In genomic region chr3:30631237-30631961, GRCh38 we compare ENCODE assay signal across 8 cellular contexts. TPM values are rescaled to one million over a fixed set of nuclear protein-coding genes. Genes with fewer than 3 reads are reported as not detected.
DNase-seq lines count a peak whose midpoint lies in the region; ATAC-seq and TF ChIP-seq lines count a peak whose summit lies in the region.

No MANE protein-coding gene starts in this region.

- peak; percentile 57 for ATAC-seq in HG02938 (IDR thresholded peaks at IDR 0.05; ENCODE audit: unreplicated experiment)
- no peak; the same call in 2 of the 3 replicates for ATAC-seq in SK-N-SH treated with all-trans-retinoic acid at 6 μM for 48 hours
- no peak for ATAC-seq in HG03280 (IDR thresholded peaks at IDR 0.05; ENCODE audit: unreplicated experiment)

- H3K27ac ChIP-seq in dorsolateral prefrontal cortex: peak overlapping the region in 33 of 59 donors; percentile 6 to 71 (median 42)

- no peak for TF ChIP-seq CTCF in dorsolateral prefrontal cortex (IDR thresholded peaks at IDR 0.05 in 54 of 56, conservative IDR thresholded peaks at IDR 0.05 in 2 of 56; ENCODE audit: low read depth in 1 of 56, partially characterized antibody in 56 of 56)

- H3K4me3 ChIP-seq in dorsolateral prefrontal cortex: no peak overlapping the region

- DNase-seq in T-helper 2 cell (peak in 3 of 5 experiments; percentile 38 to 90 (median 70)), dorsolateral prefrontal cortex (no peak), glomerular visceral epithelial cell (ENCODE audit: extremely low spot score) (no peak), kidney tubule cell (ENCODE audit: low spot score) (no peak)
- peak; percentile 32 for DNase-seq in stimulated activated CD4-positive, alpha-beta T cell treated with anti-CD3 and anti-CD28 coated beads, Interleukin-4, amount 100 ng/mL, for 1 hour

- no peaks in the 10 kb centered on the region for H3K27me3 ChIP-seq in dorsolateral prefrontal cortex

- intact Hi-C loops in dorsolateral prefrontal cortex (cut with DNase I): no loop called here

TF ChIP-seq in SK-N-SH treated with all-trans-retinoic acid at 6 μM for 48 hours, 23 proteins besides CTCF, POLR2A, EP300 and RAD21:
- TF ChIP-seq ZFP3 (CRISPR knock-in tag; IDR thresholded peaks at IDR 0.05) (no peak), CREB5 (CRISPR knock-in tag; IDR thresholded peaks at IDR 0.05; ENCODE audit: low read depth) (no peak), TSHZ2 (CRISPR knock-in tag; IDR thresholded peaks at IDR 0.05) (no peak), ZNF8 (CRISPR knock-in tag; IDR thresholded peaks at IDR 0.05) (no peak)

RNA-seq across cellular contexts. Expression of gene TGFBR2, which starts 25.0 kb away (rescaled TPM):
- total RNA-seq in dorsolateral prefrontal cortex: 10 to 100 TPM in 113 of 120 experiments, 1 to 10 TPM in 7; 6.9 to 41.8 (median 15.9) TPM

Comparison
In these comparisons a context has a peak if more than half of its experiments do, and no peak if none do; other contexts are left out.
1. DNase-seq: peak in T-helper 2 cell (3 of 5) and stimulated activated CD4-positive, alpha-beta T cell treated with anti-CD3 and anti-CD28 coated beads, Interleukin-4, amount 100 ng/mL, for 1 hour (single experiment); none in dorsolateral prefrontal cortex (0 of 10), glomerular visceral epithelial cell (single experiment) and kidney tubule cell (single experiment).